Comparison of ENCODE assay signal across 12 cellular contexts in genomic region chr7:94396606-94397005, GRCh38. TPM values are rescaled to one million over a fixed set of nuclear protein-coding genes. Genes with fewer than 3 reads are reported as not detected.
A peak's percentile ranks its signal among the peaks of the same experiment; 100 is the strongest.
DNase-seq lines count a peak whose midpoint lies in the region; ATAC-seq, FAIRE-seq and TF ChIP-seq lines count a peak whose summit lies in the region.
"Had no signal": no experiment of that assay in that cellular context is flagged by ENCODE, and none has a peak within 500 bp of the region (broad histone marks: within the 10 kb centered on the region; RNA-seq: fewer than 3 reads in every experiment).

No MANE protein-coding gene starts in this region.

- no peak overlapping the region for H3K9ac ChIP-seq in SK-N-SH

- no peak overlapping the region for H3K27ac Mint-ChIP-seq in MCF 10A (ENCODE audit: low read depth, unreplicated experiment)
- no peak overlapping the region for H3K27ac Mint-ChIP-seq in activated T-helper 17 cell treated with anti-CD3 and anti-CD28 coated beads, Interleukin-2, amount 50 U/mL, for 72 hours
- H3K27ac Mint-ChIP-seq: activated B cell treated with CpG ODN at 0.5 μM for 24 hours; activated naive CD4-positive, alpha-beta T cell treated with anti-CD3 and anti-CD28 coated beads, Interleukin-2, amount 50 U/mL, for 24 hours had no signal

- WGBS in SK-N-SH (ENCODE audit: low lambda C conversion rate), result 93% methylated on average over 4 of the region's 4 CpGs

- no peak overlapping the region for H2AFZ ChIP-seq in SK-N-SH (ENCODE audit: low read depth)

- H3K27ac ChIP-seq in breast epithelium (peak overlapping the region; percentile 73 to 82), muscle layer of duodenum (ENCODE audit: low read length) (peak overlapping the region; percentile 99), upper lobe of right lung (peak overlapping the region; percentile 85), SK-N-SH (ENCODE audit: low read depth in 2 of 2, low read length in 1 of 2) (no peak overlapping the region)
- H3K27ac ChIP-seq: A549 had no signal

- no peak for ATAC-seq in upper lobe of right lung
- no peak for ATAC-seq in activated T-helper 17 cell treated with anti-CD3 and anti-CD28 coated beads, Interleukin-2, amount 50 U/mL, for 72 hours (replicated peaks)
- ATAC-seq: A549 had no signal

- no peaks in the 10 kb centered on the region for H3K79me2 ChIP-seq in SK-N-SH (ENCODE audit: insufficient read depth)

- H3K4me1 ChIP-seq in breast epithelium (no peaks in the 10 kb centered on the region), muscle layer of duodenum (ENCODE audit: control insufficient read depth in 1 of 2, insufficient read depth in 2 of 2, low read length in 2 of 2) (peaks cover 7 to 58% of the 10 kb centered on the region in 2 donors), upper lobe of right lung (no peaks in the 10 kb centered on the region), SK-N-SH (ENCODE audit: control insufficient read depth in 1 of 2, insufficient read depth in 2 of 2, low read depth in 1 of 2, low read length in 1 of 2) (peaks cover 5 to 39% of the 10 kb centered on the region in 2 experiments)

- H3K27me3 ChIP-seq in breast epithelium, result no peaks in the 10 kb centered on the region
- no peaks in the 10 kb centered on the region for H3K27me3 ChIP-seq in muscle layer of duodenum (ENCODE audit: low read depth, low read length)
- no peaks in the 10 kb centered on the region for H3K27me3 ChIP-seq in upper lobe of right lung
- H3K27me3 ChIP-seq in SK-N-SH (ENCODE audit: insufficient read depth), result no peaks in the 10 kb centered on the region

- H3K36me3 ChIP-seq in breast epithelium (no peaks in the 10 kb centered on the region), muscle layer of duodenum (ENCODE audit: control insufficient read depth in 1 of 2, insufficient read depth in 2 of 2, low read length in 2 of 2) (peaks cover 13 to 44% of the 10 kb centered on the region in 2 donors), upper lobe of right lung (peaks cover 8% of the 10 kb centered on the region), SK-N-SH (replicated peaks in 1 of 2; ENCODE audit: control insufficient read depth in 1 of 2, insufficient read depth in 2 of 2, low read length in 1 of 2) (no peaks in the 10 kb centered on the region)

- peaks cover 26% of the 10 kb centered on the region for H3F3A ChIP-seq in SK-N-SH (replicated peaks; ENCODE audit: insufficient read depth)

- no peak for TF ChIP-seq POLR2A in breast epithelium (IDR thresholded peaks at IDR 0.05)

- H3K36me3 Mint-ChIP-seq in MCF 10A (ENCODE audit: insufficient read depth, unreplicated experiment), result no peaks in the 10 kb centered on the region
- H3K36me3 Mint-ChIP-seq in activated T-helper 17 cell treated with anti-CD3 and anti-CD28 coated beads, Interleukin-2, amount 50 U/mL, for 72 hours (ENCODE audit: low read depth), result no peaks in the 10 kb centered on the region
- H3K36me3 Mint-ChIP-seq: activated naive CD4-positive, alpha-beta T cell treated with anti-CD3 and anti-CD28 coated beads, Interleukin-2, amount 50 U/mL, for 24 hours had no signal

- TF ChIP-seq CTCF in breast epithelium (IDR thresholded peaks at IDR 0.05) (no peak), MCF 10A (IDR thresholded peaks at IDR 0.05; ENCODE audit: unreplicated experiment) (no peak), choroid plexus epithelial cell (conservative IDR thresholded peaks at IDR 0.05; ENCODE audit: low read depth, low read length) (no peak), upper lobe of right lung (IDR thresholded peaks at IDR 0.05) (no peak), D721Med (IDR thresholded peaks at IDR 0.05; ENCODE audit: insufficient read depth, missing control alignments) (no peak), SK-N-SH (IDR thresholded peaks at IDR 0.05) (no peak)

- no peaks in the 10 kb centered on the region for H3K9me3 Mint-ChIP-seq in MCF 10A (ENCODE audit: unreplicated experiment)
- no peaks in the 10 kb centered on the region for H3K9me3 Mint-ChIP-seq in activated T-helper 17 cell treated with anti-CD3 and anti-CD28 coated beads, Interleukin-2, amount 50 U/mL, for 72 hours
- H3K9me3 Mint-ChIP-seq: activated B cell treated with CpG ODN at 0.5 μM for 24 hours; activated naive CD4-positive, alpha-beta T cell treated with anti-CD3 and anti-CD28 coated beads, Interleukin-2, amount 50 U/mL, for 24 hours had no signal

- TF ChIP-seq EP300 in SK-N-SH (IDR thresholded peaks at IDR 0.05; ENCODE audit: borderline replicate concordance in 1 of 2, low read depth in 1 of 2, low read length in 1 of 2), result no peak

- CTCF ChIA-PET in MCF 10A (lab: Yijun Ruan, JAX) (interaction anchor here (1.9 to 6.2 kb wide), 3 partner anchors 100 to 309 kb away, joined by 5 to 128 read pairs (median 121); no protein-coding TSS in a partner anchor), SK-N-SH (lab: Yijun Ruan, JAX) (interaction anchor here (0.7 to 2.3 kb wide), 4 partner anchors 40 to 108 kb away, joined by 3 to 10 read pairs (median 3); no protein-coding TSS in a partner anchor)

- no peak for FAIRE-seq in D721Med (lab: Jason Lieb, UNC)
- FAIRE-seq: A549 had no signal

- BruUV-seq in MCF 10A (replicated peaks; lab: Mats Ljungman, UMichigan), result no TSS peak

- no peaks in the 10 kb centered on the region for H4K20me1 ChIP-seq in SK-N-SH (ENCODE audit: insufficient read depth)

- H3K4me1 Mint-ChIP-seq in MCF 10A (ENCODE audit: insufficient read depth, unreplicated experiment), result no peaks in the 10 kb centered on the region
- H3K4me1 Mint-ChIP-seq in activated T-helper 17 cell treated with anti-CD3 and anti-CD28 coated beads, Interleukin-2, amount 50 U/mL, for 72 hours, result peaks cover 5% of the 10 kb centered on the region

- peak overlapping the region; percentile 52 to 70 (median 68) for H3K4me3 ChIP-seq in breast epithelium
- H3K4me3 ChIP-seq in choroid plexus epithelial cell (ENCODE audit: low read depth, low read length), result peak overlapping the region; percentile 69
- peak overlapping the region; percentile 85 to 91 for H3K4me3 ChIP-seq in muscle layer of duodenum (ENCODE audit: low read depth in 1 of 2, low read length in 2 of 2)
- H3K4me3 ChIP-seq in upper lobe of right lung, result peak overlapping the region; percentile 57
- H3K4me3 ChIP-seq in SK-N-SH (ENCODE audit: low read depth in 2 of 2, low read length in 1 of 2), result no peak overlapping the region
- H3K4me3 ChIP-seq: A549 had no signal

- POLR2A ChIA-PET in MCF 10A (lab: Yijun Ruan, JAX) (interaction anchor here (1.2 kb wide), 1 partner anchor 64 kb away, joined by 4 read pairs; no protein-coding TSS in a partner anchor), SK-N-SH (lab: Yijun Ruan, JAX) (no interaction called here)

- no peaks in the 10 kb centered on the region for H3K27me3 Mint-ChIP-seq in MCF 10A (ENCODE audit: insufficient read depth, unreplicated experiment)
- peaks cover 47% of the 10 kb centered on the region for H3K27me3 Mint-ChIP-seq in activated T-helper 17 cell treated with anti-CD3 and anti-CD28 coated beads, Interleukin-2, amount 50 U/mL, for 72 hours

- no peak for TF ChIP-seq RAD21 in SK-N-SH (IDR thresholded peaks at IDR 0.05; ENCODE audit: low read length)

- H3K9me3 ChIP-seq in breast epithelium (no peaks in the 10 kb centered on the region), muscle layer of duodenum (ENCODE audit: control insufficient read depth in 1 of 2, low read length in 2 of 2) (no peaks in the 10 kb centered on the region), upper lobe of right lung (no peaks in the 10 kb centered on the region), SK-N-SH (no peaks in the 10 kb centered on the region; the same call in 1 of the 2 replicates)
- H3K9me3 ChIP-seq: A549 had no signal

- H3K9me2 ChIP-seq in SK-N-SH, result no peaks in the 10 kb centered on the region

- DNase-seq in breast epithelium (ENCODE audit: low spot score in 2 of 2) (no peak), MCF 10A (ENCODE audit: unreplicated experiment) (no peak), choroid plexus epithelial cell (ENCODE audit: low read depth) (peak; percentile 63), upper lobe of right lung (no peak), D721Med (ENCODE audit: insufficient read length, low spot score) (no peak), SK-N-SH (no peak)
- DNase-seq: activated B cell treated with CpG ODN at 0.5 μM for 24 hours, KG1 had no signal

- no peak overlapping the region for H3K4me3 Mint-ChIP-seq in MCF 10A (ENCODE audit: unreplicated experiment)
- no peak overlapping the region for H3K4me3 Mint-ChIP-seq in activated T-helper 17 cell treated with anti-CD3 and anti-CD28 coated beads, Interleukin-2, amount 50 U/mL, for 72 hours
- H3K4me3 Mint-ChIP-seq: activated B cell treated with CpG ODN at 0.5 μM for 24 hours; activated naive CD4-positive, alpha-beta T cell treated with anti-CD3 and anti-CD28 coated beads, Interleukin-2, amount 50 U/mL, for 24 hours had no signal

- H3K4me2 ChIP-seq in SK-N-SH, result no peak overlapping the region
- H3K4me2 ChIP-seq: A549 had no signal

- intact Hi-C loops in breast epithelium (cut with DNase I; ENCODE audit: low total_unique reads) (no loop called here), MCF 10A (cut with micrococcal nuclease) (loop anchor here (10.0 kb wide), 1 partner anchor 492 kb away; the partner anchor contains the start of gene GNGT1), upper lobe of right lung (cut with DNase I) (loop anchor here (10.0 kb wide), 1 partner anchor 102 kb away; no protein-coding TSS in a partner anchor)

TF ChIP-seq in SK-N-SH, 30 proteins besides CTCF, POLR2A, EP300 and RAD21:
- TF ChIP-seq SIN3A (IDR thresholded peaks at IDR 0.05; ENCODE audit: borderline replicate concordance, low read depth, low read length), result no peak
- TF ChIP-seq SMC3 (IDR thresholded peaks at IDR 0.05; ENCODE audit: low read depth, low read length), result no peak
- no peak for TF ChIP-seq RXRA (IDR thresholded peaks at IDR 0.05; ENCODE audit: borderline replicate concordance, low read depth)
- no peak for TF ChIP-seq FOSL2 (IDR thresholded peaks at IDR 0.05; ENCODE audit: borderline replicate concordance, low read depth)
- TF ChIP-seq POLR2AphosphoS5 (IDR thresholded peaks at IDR 0.05; ENCODE audit: low read depth, low read length), result no peak
- TF ChIP-seq NRF1 (IDR thresholded peaks at IDR 0.05; ENCODE audit: low read depth, low read length), result no peak
- TF ChIP-seq MAX (IDR thresholded peaks at IDR 0.05; ENCODE audit: low read depth), result no peak

RNA-seq across cellular contexts. Expression of gene COL1A2, which starts 1.9 kb away (rescaled TPM):
- total RNA-seq in breast epithelium (100 to 1,000 TPM in 2 of 3 donors, 10 to 100 TPM in 1; 94.5 to 300 (median 113) TPM), MCF 10A (2022) (not detected in 2 replicates), upper lobe of right lung (321 TPM)
- 4.5 and 11.4 TPM in 2 replicates for polyA plus RNA-seq in SK-N-SH (2012; rRNA removed)
- 6.5 and 7.3 TPM in 2 replicates for polyA plus RNA-seq in SK-N-SH (2012; cell fraction: cytosol; rRNA removed)
- 13.4 and 14.1 TPM in 2 replicates for polyA plus RNA-seq in SK-N-SH (2012; cell fraction: nucleus; rRNA removed)
- not detected for total RNA-seq in activated T-helper 17 cell treated with anti-CD3 and anti-CD28 coated beads, Interleukin-2, amount 50 U/mL, for 72 hours
- total RNA-seq: activated B cell treated with CpG ODN at 0.5 μM for 24 hours had no signal

Comparison
In these comparisons a context has a peak if more than half of its experiments do, and no peak if none do; other contexts are left out.
1. RNA of gene COL1A2, which starts 1.9 kb away (total RNA-seq): 321 TPM in upper lobe of right lung (single experiment) and 94.5 to 300 TPM in breast epithelium; not detected in MCF 10A and not detected in activated T-helper 17 cell treated with anti-CD3 and anti-CD28 coated beads, Interleukin-2, amount 50 U/mL, for 72 hours; every median in the first group is over 10 times any median in the second.
2. H3K27ac ChIP-seq: peak in breast epithelium (2 of 2), muscle layer of duodenum (single experiment) and upper lobe of right lung (single experiment); none in SK-N-SH (0 of 2).
3. H3K4me3 ChIP-seq: peak in breast epithelium (3 of 3), choroid plexus epithelial cell (single experiment), muscle layer of duodenum (2 of 2) and upper lobe of right lung (single experiment); none in SK-N-SH (0 of 2).